In the genomic region with DNA sequence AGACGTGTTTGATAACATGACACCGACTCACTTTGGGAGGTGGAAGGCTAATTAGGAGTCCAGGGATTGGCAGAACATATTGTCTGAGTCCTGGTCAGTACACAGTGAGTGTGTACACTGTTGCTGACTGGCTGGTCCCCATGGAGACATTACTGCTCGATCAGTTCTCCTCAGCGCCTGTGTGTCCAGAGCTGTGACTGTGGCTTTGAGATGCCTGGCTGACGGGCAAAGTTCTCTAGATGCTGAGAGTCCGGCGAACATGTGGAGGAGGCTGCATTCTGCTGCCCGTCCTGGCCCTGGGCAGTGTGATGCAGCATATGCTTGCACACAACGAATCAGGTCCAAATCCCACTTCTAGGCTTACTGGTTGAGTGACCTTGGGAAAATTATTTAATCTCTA, we compare ENCODE assay signal across 17 cellular contexts.
DNase-seq lines count a peak whose midpoint lies in the region; ATAC-seq and TF ChIP-seq lines count a peak whose summit lies in the region.
"Had no signal": no experiment of that assay in that cellular context is flagged by ENCODE, and none has a peak within 500 bp of the region (broad histone marks: within the 10 kb centered on the region; RNA-seq: fewer than 3 reads in every experiment).

No MANE protein-coding gene starts in this region.

- peak overlapping the region; percentile 46 for H3K27ac ChIP-seq in WERI-Rb-1
- no peak overlapping the region for H3K27ac ChIP-seq in lower lobe of right lung
- H3K27ac ChIP-seq in Peyer's patch = no peak overlapping the region
- H3K27ac ChIP-seq: RWPE1 had no signal

- no peak for TF ChIP-seq CTCF in WERI-Rb-1 (IDR thresholded peaks at IDR 0.05; ENCODE audit: low read depth, low read length)
- TF ChIP-seq CTCF in lower lobe of right lung (IDR thresholded peaks at IDR 0.05) = no peak
- no peak for TF ChIP-seq CTCF in Peyer's patch (IDR thresholded peaks at IDR 0.05)
- no peak for TF ChIP-seq CTCF in GM10248 (IDR thresholded peaks at IDR 0.05; ENCODE audit: control extremely low read depth, extremely low read depth, low read depth, missing control alignments)

- DNase-seq in NCI-H510A treated with DMSO at 0.1 percent for 48 hours (lab: John Stamatoyannopoulos, UW) (peak; percentile 22), NCI-H510A (lab: John Stamatoyannopoulos, UW) (no peak), NCI-H146 treated with DMSO at 0.1 percent for 48 hours (lab: John Stamatoyannopoulos, UW; ENCODE audit: unreplicated experiment) (peak; percentile 81), WERI-Rb-1 (peak; percentile 84), retina (peak; percentile 20), lower lobe of right lung (no peak), Peyer's patch (no peak), GM10248 (ENCODE audit: extremely low spot score) (no peak)
- DNase-seq: BE2C; CD4-positive, CD25-positive, alpha-beta regulatory T cell; DMS79; HFFc6; NCI-H1694 treated with DMSO at 0.1 percent for 48 hours; NCI-H2107; PC-3; T-helper 1 cell had no signal

- H3K9me3 ChIP-seq in WERI-Rb-1 (ENCODE audit: severe bottlenecking) (no peaks in the 10 kb centered on the region), lower lobe of right lung (no peaks in the 10 kb centered on the region), Peyer's patch (no peaks in the 10 kb centered on the region)
- H3K9me3 ChIP-seq: BE2C had no signal

- CTCF ChIA-PET in GM10248 (lab: Yijun Ruan, JAX) = no interaction called here

- H3K4me3 ChIP-seq in WERI-Rb-1 (ENCODE audit: low read depth, low read length) (peak overlapping the region; percentile 9; the same call in 1 of the 2 replicates), lower lobe of right lung (no peak overlapping the region), Peyer's patch (no peak overlapping the region)

- intact Hi-C loops in lower lobe of right lung (cut with DNase I) = no loop called here

- no peaks in the 10 kb centered on the region for H3K36me3 ChIP-seq in WERI-Rb-1
- H3K36me3 ChIP-seq in lower lobe of right lung = no peaks in the 10 kb centered on the region
- H3K36me3 ChIP-seq in Peyer's patch = no peaks in the 10 kb centered on the region
- H3K36me3 ChIP-seq: BE2C had no signal

- no peak for ATAC-seq in lower lobe of right lung
- ATAC-seq: PC-3 had no signal

- H3K27me3 ChIP-seq in WERI-Rb-1 (ENCODE audit: insufficient read depth, low read depth, severe bottlenecking) = no peaks in the 10 kb centered on the region
- no peaks in the 10 kb centered on the region for H3K27me3 ChIP-seq in lower lobe of right lung (ENCODE audit: low read depth)
- no peaks in the 10 kb centered on the region for H3K27me3 ChIP-seq in Peyer's patch
- H3K27me3 ChIP-seq: BE2C had no signal

- H3K4me1 ChIP-seq in lower lobe of right lung (no peaks in the 10 kb centered on the region), Peyer's patch (no peaks in the 10 kb centered on the region)
- H3K4me1 ChIP-seq: BE2C had no signal

- POLR2A ChIA-PET in GM10248 (lab: Yijun Ruan, JAX) = no interaction called here

- no peak for TF ChIP-seq POLR2A in Peyer's patch (IDR thresholded peaks at IDR 0.05)

Comparison
In these comparisons a context has a peak if more than half of its experiments do, and no peak if none do; other contexts are left out.
1. DNase-seq: peak in NCI-H510A treated with DMSO at 0.1 percent for 48 hours (single experiment), NCI-H146 treated with DMSO at 0.1 percent for 48 hours (single experiment), WERI-Rb-1 (single experiment) and retina (single experiment); none in NCI-H510A (single experiment), lower lobe of right lung (single experiment), Peyer's patch (0 of 3) and GM10248 (single experiment).